In the genomic region with DNA sequence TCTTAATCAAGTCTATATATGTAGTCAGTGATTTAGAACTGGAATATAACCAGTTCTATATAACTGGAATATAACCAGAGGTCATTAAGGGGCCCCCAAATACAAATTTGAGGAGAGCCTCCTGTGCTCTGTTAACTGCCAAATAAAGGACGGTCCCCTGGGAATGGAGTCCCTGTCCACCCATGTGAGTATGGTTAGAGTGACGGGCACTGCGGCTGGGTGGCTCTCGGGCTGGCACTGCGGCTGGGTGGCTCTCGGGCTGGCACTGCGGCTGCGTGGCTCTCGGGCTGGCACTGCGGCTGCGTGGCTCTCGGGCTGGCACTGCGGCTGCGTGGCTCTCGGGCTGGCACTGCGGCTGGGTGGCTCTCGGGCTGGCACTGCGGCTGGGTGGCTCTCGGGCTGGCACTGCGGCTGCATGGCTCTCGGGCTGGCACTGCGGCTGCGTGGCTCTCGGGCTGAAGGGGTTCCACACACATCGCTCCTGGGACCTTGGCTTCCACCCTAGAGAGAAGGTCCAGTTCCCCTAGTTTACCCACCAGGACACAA, we compare ENCODE assay signal across 7 cellular contexts.
A peak's percentile ranks its signal among the peaks of the same experiment; 100 is the strongest.
DNase-seq lines count a peak whose midpoint lies in the region; ATAC-seq and TF ChIP-seq lines count a peak whose summit lies in the region.
"Not testable (repeated sequence)": the region's sequence is repeated elsewhere in the genome, so short reads cannot be mapped to it uniquely, and the experiment has no call there.

No MANE protein-coding gene starts in this region.

- not testable (repeated sequence) for H3K4me1 Mint-ChIP-seq in MCF 10A (ENCODE audit: insufficient read depth, unreplicated experiment)

- peak overlapping the region; percentile 28; the same call in 1 of the 2 replicates for H3K4me3 ChIP-seq in MG63
- H3K4me3 ChIP-seq in PC-3 (ENCODE audit: low read length), result not testable (repeated sequence)

- not testable (repeated sequence) for H3K36me3 ChIP-seq in MG63; PC-3 (ENCODE audit: low read depth, low read length)

- H3K9me3 ChIP-seq in MG63; PC-3 (ENCODE audit: low read length): not testable (repeated sequence)

- not testable (repeated sequence) for H3K27ac ChIP-seq in PC-3 (ENCODE audit: low read length)

- not testable (repeated sequence) for DNase-seq in MG63; PC-3; MCF 10A (ENCODE audit: unreplicated experiment)
- DNase-seq in NCI-H2081 (lab: John Stamatoyannopoulos, UW) (peak; percentile 10 to 34), SK-MEL-5 (ENCODE audit: low read depth, low spot score) (peak; percentile 9), myocyte (ENCODE audit: low read depth) (peak; percentile 1)

- ATAC-seq in PC-3, result peak; percentile 42
- ATAC-seq in SK-N-SH treated with all-trans-retinoic acid at 6 μM for 48 hours, result peak; percentile 77

- not testable (repeated sequence) for H3K36me3 Mint-ChIP-seq in MCF 10A (ENCODE audit: insufficient read depth, unreplicated experiment)

- H3K4me3 Mint-ChIP-seq in MCF 10A (ENCODE audit: unreplicated experiment), result peak overlapping the region; percentile 7

- POLR2A ChIA-PET in PC-3 (lab: Charles Lee; ENCODE audit: unreplicated experiment); MCF 10A (lab: Yijun Ruan, JAX): not testable (repeated sequence)

- not testable (repeated sequence) for H3K9ac ChIP-seq in PC-3 (ENCODE audit: low read length)

- H3K9me2 ChIP-seq in PC-3 (replicated peaks; ENCODE audit: low read length), result not testable (repeated sequence)

- not testable (repeated sequence) for H3K79me2 ChIP-seq in PC-3 (ENCODE audit: low read length)

- H3K9me3 Mint-ChIP-seq in MCF 10A (ENCODE audit: unreplicated experiment), result not testable (repeated sequence)

- H3K4me2 ChIP-seq in PC-3 (ENCODE audit: low read length), result peak overlapping the region; percentile 6; the same call in 1 of the 2 replicates

- H3K27ac Mint-ChIP-seq in MCF 10A (ENCODE audit: low read depth, unreplicated experiment), result not testable (repeated sequence)

- not testable (repeated sequence) for H4K20me1 ChIP-seq in PC-3 (ENCODE audit: low read length)

- not testable (repeated sequence) for TF ChIP-seq CTCF in PC-3 (conservative IDR thresholded peaks at IDR 0.05; ENCODE audit: low read depth, low read length); MCF 10A (IDR thresholded peaks at IDR 0.05; ENCODE audit: unreplicated experiment)

- H3F3A ChIP-seq in PC-3 (ENCODE audit: low read length, unreplicated experiment), result not testable (repeated sequence)

- H2AFZ ChIP-seq in PC-3 (ENCODE audit: low read length), result not testable (repeated sequence)

- H3K27me3 ChIP-seq in MG63, result not testable (repeated sequence)
- H3K27me3 ChIP-seq in PC-3 (ENCODE audit: low read length), result peaks cover 32% of the 10 kb centered on the region

- not testable (repeated sequence) for BruUV-seq in PC-3 (replicated peaks; lab: Mats Ljungman, UMichigan); MCF 10A (replicated peaks; lab: Mats Ljungman, UMichigan)

- H3K4me1 ChIP-seq in PC-3 (ENCODE audit: insufficient read depth, low read length), result not testable (repeated sequence)

- H3K27me3 Mint-ChIP-seq in MCF 10A (ENCODE audit: insufficient read depth, unreplicated experiment), result not testable (repeated sequence)

- CTCF ChIA-PET in PC-3 (lab: Charles Lee); MCF 10A (lab: Yijun Ruan, JAX): not testable (repeated sequence)

- in situ Hi-C loops in SK-MEL-5 (cut with HindIII; ENCODE audit: low pct_unique_long_range_greater_than_20kb, low sequenced_read_pairs), result not testable (repeated sequence)

- intact Hi-C loops in PC-3 (cut with micrococcal nuclease); MCF 10A (cut with micrococcal nuclease): not testable (repeated sequence)
